ENCODE assay signal across 1 cellular context in the genomic region with DNA sequence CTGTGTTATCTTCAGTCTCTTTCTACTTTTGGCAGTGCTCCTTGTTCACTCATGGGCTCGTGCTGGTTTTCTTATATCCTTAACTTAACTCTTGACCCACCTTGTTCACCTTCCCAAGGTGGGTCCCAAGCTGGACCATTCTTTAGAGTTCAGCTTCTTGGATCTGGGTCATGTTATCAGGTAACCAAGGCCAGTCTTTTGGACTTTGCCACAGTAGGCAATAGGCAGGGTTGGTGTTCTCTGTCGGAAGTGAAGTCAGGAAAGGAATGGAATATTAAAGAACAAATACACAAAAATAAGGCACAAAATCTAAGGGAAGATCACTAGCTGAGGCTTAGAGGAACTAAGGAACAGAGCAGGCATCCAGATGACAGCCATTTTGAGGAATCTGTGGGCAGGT.
A peak's percentile ranks its signal among the peaks of the same experiment; 100 is the strongest.
TF ChIP-seq lines count a peak whose summit lies in the region.

No MANE protein-coding gene starts in this region.

TF ChIP-seq in liver, 16 proteins besides CTCF, POLR2A, EP300 and RAD21:
- TF ChIP-seq, protein P1, sequence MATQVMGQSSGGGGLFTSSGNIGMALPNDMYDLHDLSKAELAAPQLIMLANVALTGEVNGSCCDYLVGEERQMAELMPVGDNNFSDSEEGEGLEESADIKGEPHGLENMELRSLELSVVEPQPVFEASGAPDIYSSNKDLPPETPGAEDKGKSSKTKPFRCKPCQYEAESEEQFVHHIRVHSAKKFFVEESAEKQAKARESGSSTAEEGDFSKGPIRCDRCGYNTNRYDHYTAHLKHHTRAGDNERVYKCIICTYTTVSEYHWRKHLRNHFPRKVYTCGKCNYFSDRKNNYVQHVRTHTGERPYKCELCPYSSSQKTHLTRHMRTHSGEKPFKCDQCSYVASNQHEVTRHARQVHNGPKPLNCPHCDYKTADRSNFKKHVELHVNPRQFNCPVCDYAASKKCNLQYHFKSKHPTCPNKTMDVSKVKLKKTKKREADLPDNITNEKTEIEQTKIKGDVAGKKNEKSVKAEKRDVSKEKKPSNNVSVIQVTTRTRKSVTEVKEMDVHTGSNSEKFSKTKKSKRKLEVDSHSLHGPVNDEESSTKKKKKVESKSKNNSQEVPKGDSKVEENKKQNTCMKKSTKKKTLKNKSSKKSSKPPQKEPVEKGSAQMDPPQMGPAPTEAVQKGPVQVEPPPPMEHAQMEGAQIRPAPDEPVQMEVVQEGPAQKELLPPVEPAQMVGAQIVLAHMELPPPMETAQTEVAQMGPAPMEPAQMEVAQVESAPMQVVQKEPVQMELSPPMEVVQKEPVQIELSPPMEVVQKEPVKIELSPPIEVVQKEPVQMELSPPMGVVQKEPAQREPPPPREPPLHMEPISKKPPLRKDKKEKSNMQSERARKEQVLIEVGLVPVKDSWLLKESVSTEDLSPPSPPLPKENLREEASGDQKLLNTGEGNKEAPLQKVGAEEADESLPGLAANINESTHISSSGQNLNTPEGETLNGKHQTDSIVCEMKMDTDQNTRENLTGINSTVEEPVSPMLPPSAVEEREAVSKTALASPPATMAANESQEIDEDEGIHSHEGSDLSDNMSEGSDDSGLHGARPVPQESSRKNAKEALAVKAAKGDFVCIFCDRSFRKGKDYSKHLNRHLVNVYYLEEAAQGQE (IDR thresholded peaks at IDR 0.05): no peak
- peak; percentile 37 to 42 for TF ChIP-seq HNF4A (conservative IDR thresholded peaks at IDR 0.05)
